Comparison of ENCODE assay signal across 8 cellular contexts in genomic region chr20:17568972-17569471, GRCh38. TPM values are rescaled to one million over a fixed set of nuclear protein-coding genes. Genes with fewer than 3 reads are reported as not detected.
DNase-seq lines count a peak whose midpoint lies in the region; ATAC-seq and TF ChIP-seq lines count a peak whose summit lies in the region.

No MANE protein-coding gene starts in this region.

- no peaks in the 10 kb centered on the region for H3K9me3 ChIP-seq in Caco-2
- H3K9me3 ChIP-seq in HUES64 (ENCODE audit: insufficient read depth, low read depth, low read length): no peaks in the 10 kb centered on the region

- no peaks in the 10 kb centered on the region for H3K27me3 ChIP-seq in Caco-2 (replicated peaks; ENCODE audit: control insufficient read depth, insufficient read depth, low read length)
- H3K27me3 ChIP-seq in HUES64 (ENCODE audit: insufficient read depth, low read length): no peaks in the 10 kb centered on the region
- H3K27me3 ChIP-seq in kidney epithelial cell (ENCODE audit: control insufficient read depth, insufficient read depth, low read length): no peaks in the 10 kb centered on the region

- ATAC-seq in HG02973 (IDR thresholded peaks at IDR 0.05; ENCODE audit: unreplicated experiment) (no peak), HG03045 (IDR thresholded peaks at IDR 0.05; ENCODE audit: unreplicated experiment) (no peak)

- H3K4me3 ChIP-seq in Caco-2 (ENCODE audit: low read depth, low read length): peak overlapping the region; percentile 98
- peak overlapping the region; percentile 85 for H3K4me3 ChIP-seq in HUES64 (ENCODE audit: low read length)
- peak overlapping the region; percentile 98 for H3K4me3 ChIP-seq in kidney epithelial cell (ENCODE audit: low read depth, low read length)
- H3K4me3 ChIP-seq in skin epidermis: peak overlapping the region; percentile 73 to 99 (median 83)

- H3K27ac ChIP-seq in HUES64 (ENCODE audit: low read depth, low read length) (peak overlapping the region; percentile 98), skin epidermis (peak overlapping the region; percentile 70 to 99 (median 98))

- under 1% methylated on average over 37 of the region's 37 CpGs for WGBS in HUES64

- peak overlapping the region; percentile 87 for H3K27ac Mint-ChIP-seq in Caco-2 (ENCODE audit: unreplicated experiment)
- no peak overlapping the region for H3K27ac Mint-ChIP-seq in T-helper 1 cell treated with Interleukin-12 subunit alpha and Interleukin-12 subunit beta and Interleukin-4 antibody, amounts not matched to agents 30 μg/mL and 1 μg/mL, for 36 hours
- no peak overlapping the region for H3K27ac Mint-ChIP-seq in dendritic cell treated with granulocyte-macrophage colony-stimulating factor and Interleukin-4, amounts not matched to agents 40 ng/mL and 50 ng/mL, for 4 days

- CTCF ChIA-PET in Caco-2 (lab: Charles Lee): interaction anchor here (0.7 to 1.5 kb wide), 4 partner anchors 25 to 38 kb away, joined by 3 to 13 read pairs (median 9); partner anchors contain the start of gene BFSP1

- no peaks in the 10 kb centered on the region for H3K27me3 Mint-ChIP-seq in Caco-2 (ENCODE audit: insufficient read depth, unreplicated experiment)
- peaks cover 26% of the 10 kb centered on the region for H3K27me3 Mint-ChIP-seq in T-helper 1 cell treated with Interleukin-12 subunit alpha and Interleukin-12 subunit beta and Interleukin-4 antibody, amounts not matched to agents 30 μg/mL and 1 μg/mL, for 36 hours (ENCODE audit: low read depth)
- H3K27me3 Mint-ChIP-seq in dendritic cell treated with granulocyte-macrophage colony-stimulating factor and Interleukin-4, amounts not matched to agents 40 ng/mL and 50 ng/mL, for 4 days: peaks cover 26% of the 10 kb centered on the region

- TF ChIP-seq CTCF in Caco-2 (IDR thresholded peaks at IDR 0.05; ENCODE audit: insufficient read depth in 1 of 2, low read depth in 1 of 2, low read length in 1 of 2, severe bottlenecking in 1 of 2, unreplicated experiment in 1 of 2) (no peak), kidney epithelial cell (IDR thresholded peaks at IDR 0.05; ENCODE audit: insufficient read depth, low read length, poor library complexity, severe bottlenecking) (no peak)

- H3K4me1 ChIP-seq in Caco-2 (peaks cover 23% of the 10 kb centered on the region), HUES64 (ENCODE audit: insufficient read depth, low read length) (peaks cover 40% of the 10 kb centered on the region)

- peaks cover 29% of the 10 kb centered on the region for H3K36me3 Mint-ChIP-seq in Caco-2 (ENCODE audit: insufficient read depth, unreplicated experiment)
- H3K36me3 Mint-ChIP-seq in T-helper 1 cell treated with Interleukin-12 subunit alpha and Interleukin-12 subunit beta and Interleukin-4 antibody, amounts not matched to agents 30 μg/mL and 1 μg/mL, for 36 hours (ENCODE audit: low read depth): peaks cover 8% of the 10 kb centered on the region
- peaks cover 16% of the 10 kb centered on the region for H3K36me3 Mint-ChIP-seq in dendritic cell treated with granulocyte-macrophage colony-stimulating factor and Interleukin-4, amounts not matched to agents 40 ng/mL and 50 ng/mL, for 4 days (ENCODE audit: low read depth)

- peak overlapping the region; percentile 73 for H3K4me3 Mint-ChIP-seq in Caco-2 (ENCODE audit: unreplicated experiment)
- peak overlapping the region; percentile 39 for H3K4me3 Mint-ChIP-seq in T-helper 1 cell treated with Interleukin-12 subunit alpha and Interleukin-12 subunit beta and Interleukin-4 antibody, amounts not matched to agents 30 μg/mL and 1 μg/mL, for 36 hours
- peak overlapping the region; percentile 93 for H3K4me3 Mint-ChIP-seq in dendritic cell treated with granulocyte-macrophage colony-stimulating factor and Interleukin-4, amounts not matched to agents 40 ng/mL and 50 ng/mL, for 4 days

- POLR2A ChIA-PET in Caco-2 (lab: Charles Lee): interaction anchor here (0.7 to 2.2 kb wide), 13 partner anchors 10 to 569 kb away, joined by 3 to 30 read pairs (median 4); partner anchors contain the start of genes BFSP1, KAT14, PET117 and RRBP1

- H3K36me3 ChIP-seq in Caco-2 (ENCODE audit: control insufficient read depth, insufficient read depth, low read length) (no peaks in the 10 kb centered on the region), HUES64 (ENCODE audit: insufficient read depth, low read length) (no peaks in the 10 kb centered on the region), kidney epithelial cell (ENCODE audit: control insufficient read depth, insufficient read depth, low read length) (no peaks in the 10 kb centered on the region)

- DNase-seq in Caco-2 (peak; percentile 95 to 98), kidney epithelial cell (ENCODE audit: low read depth) (peak; percentile 93)

- peaks cover 32% of the 10 kb centered on the region for H3K4me1 Mint-ChIP-seq in Caco-2 (ENCODE audit: low read depth, unreplicated experiment)
- peaks cover 25% of the 10 kb centered on the region for H3K4me1 Mint-ChIP-seq in T-helper 1 cell treated with Interleukin-12 subunit alpha and Interleukin-12 subunit beta and Interleukin-4 antibody, amounts not matched to agents 30 μg/mL and 1 μg/mL, for 36 hours (ENCODE audit: low read depth)
- peaks cover 22% of the 10 kb centered on the region for H3K4me1 Mint-ChIP-seq in dendritic cell treated with granulocyte-macrophage colony-stimulating factor and Interleukin-4, amounts not matched to agents 40 ng/mL and 50 ng/mL, for 4 days (ENCODE audit: low read depth)

- H3K9me3 Mint-ChIP-seq in Caco-2 (ENCODE audit: unreplicated experiment): no peaks in the 10 kb centered on the region
- peaks cover 4% of the 10 kb centered on the region for H3K9me3 Mint-ChIP-seq in T-helper 1 cell treated with Interleukin-12 subunit alpha and Interleukin-12 subunit beta and Interleukin-4 antibody, amounts not matched to agents 30 μg/mL and 1 μg/mL, for 36 hours
- H3K9me3 Mint-ChIP-seq in dendritic cell treated with granulocyte-macrophage colony-stimulating factor and Interleukin-4, amounts not matched to agents 40 ng/mL and 50 ng/mL, for 4 days: no peaks in the 10 kb centered on the region

- BruUV-seq in Caco-2 (replicated peaks; lab: Mats Ljungman, UMichigan): no TSS peak

- intact Hi-C loops in Caco-2 (cut with micrococcal nuclease; ENCODE audit: unreplicated experiment): loop anchor here (1.0 to 5.0 kb wide), 6 partner anchors 11 to 398 kb away; partner anchors contain the start of genes MGME1 and SNX5
- intact Hi-C loops in dendritic cell treated with granulocyte-macrophage colony-stimulating factor and Interleukin-4, amounts not matched to agents 40 ng/mL and 50 ng/mL, for 4 days (cut with micrococcal nuclease): no loop called here

- H3K9ac ChIP-seq in HUES64 (ENCODE audit: low read depth, low read length): peak overlapping the region; percentile 94

RNA-seq across cellular contexts. Expression of gene DSTN, which starts 0.9 kb away (rescaled TPM):
- 313 and 318 TPM in 2 replicates for total RNA-seq in Caco-2 (2022)
- polyA plus RNA-seq in HUES64 (2013, experiment 1 of 2): 223 TPM
- polyA plus RNA-seq in HUES64 (2013, experiment 2 of 2): 225 TPM
- total RNA-seq in kidney epithelial cell: 254 and 255 TPM in 2 replicates

RNA-seq across cellular contexts. Expression of gene BFSP1, which starts 37.8 kb away (rescaled TPM):
- 20.4 and 22.7 TPM in 2 replicates for total RNA-seq in Caco-2 (2022)
- polyA plus RNA-seq in HUES64 (2013, experiment 1 of 2): 4.0 TPM
- polyA plus RNA-seq in HUES64 (2013, experiment 2 of 2): 4.2 TPM
- total RNA-seq in kidney epithelial cell: 2.1 and 4.5 TPM in 2 replicates

Comparison
In these comparisons a context has a peak if more than half of its experiments do, and no peak if none do; other contexts are left out.
1. H3K4me3 Mint-ChIP-seq: peak in every context shown above with its lines; median percentile 93 in dendritic cell treated with granulocyte-macrophage colony-stimulating factor and Interleukin-4, amounts not matched to agents 40 ng/mL and 50 ng/mL, for 4 days; 73 in Caco-2; 39 in T-helper 1 cell treated with Interleukin-12 subunit alpha and Interleukin-12 subunit beta and Interleukin-4 antibody, amounts not matched to agents 30 μg/mL and 1 μg/mL, for 36 hours.